Comparison of ENCODE assay signal across 8 cellular contexts in genomic region chr6:108497883-108498282, GRCh38.
DNase-seq lines count a peak whose midpoint lies in the region; ATAC-seq and TF ChIP-seq lines count a peak whose summit lies in the region.

No MANE protein-coding gene starts in this region.

- intact Hi-C loops in A673 (cut with micrococcal nuclease; ENCODE audit: unreplicated experiment): no loop called here

- BruUV-seq in A673 (replicated peaks; lab: Mats Ljungman, UMichigan): no TSS peak

- POLR2A ChIA-PET in A673 (lab: Charles Lee; ENCODE audit: low non-redundant PET): no interaction called here

- no peaks in the 10 kb centered on the region for H3K9me3 ChIP-seq in A673 (ENCODE audit: low read depth, low read length, poor library complexity, severe bottlenecking)
- no peaks in the 10 kb centered on the region for H3K9me3 ChIP-seq in upper lobe of left lung

- H3K27me3 ChIP-seq in A673 (replicated peaks; ENCODE audit: insufficient read depth, low read depth, low read length, poor library complexity): no peaks in the 10 kb centered on the region
- no peaks in the 10 kb centered on the region for H3K27me3 ChIP-seq in brain microvascular endothelial cell (replicated peaks)
- H3K27me3 ChIP-seq in upper lobe of left lung: no peaks in the 10 kb centered on the region

- no peaks in the 10 kb centered on the region for H3K27me3 Mint-ChIP-seq in nephron (ENCODE audit: low read depth)

- in situ Hi-C loops in brain microvascular endothelial cell (cut with HindIII; ENCODE audit: low pct_ligation_motif_present, low sequenced_read_pairs): loop anchor here (25.0 kb wide), 1 partner anchor 386 kb away; no protein-coding TSS in a partner anchor

- H3K4me1 Mint-ChIP-seq in nephron: no peaks in the 10 kb centered on the region

- TF ChIP-seq CTCF in A673 (conservative IDR thresholded peaks at IDR 0.05; ENCODE audit: low read depth, low read length) (peak; percentile 50), brain microvascular endothelial cell (IDR thresholded peaks at IDR 0.05; ENCODE audit: low read depth, low read length, missing control alignments) (peak; percentile 79), nephron (IDR thresholded peaks at IDR 0.05; ENCODE audit: unreplicated experiment in 3 of 3) (peak in 2 of 3 experiments; percentile 25 to 30), upper lobe of left lung (IDR thresholded peaks at IDR 0.05) (peak in 2 of 6 experiments; percentile 23 to 24)

- no peak overlapping the region for H3K27ac Mint-ChIP-seq in nephron

- TF ChIP-seq EP300 in upper lobe of left lung (IDR thresholded peaks at IDR 0.05): no peak

- H3K4me1 ChIP-seq in A673 (ENCODE audit: insufficient read depth, low read length, poor library complexity, severe bottlenecking) (no peaks in the 10 kb centered on the region), upper lobe of left lung (no peaks in the 10 kb centered on the region)

- TF ChIP-seq POLR2A in upper lobe of left lung (IDR thresholded peaks at IDR 0.05): no peak

- 41 to 62% methylated on average over 3 of the region's 3 CpGs for WGBS in upper lobe of left lung, 2 donors

- H3K4me3 Mint-ChIP-seq in nephron: no peak overlapping the region

- H3K36me3 ChIP-seq in A673 (ENCODE audit: insufficient read depth, low read length, poor library complexity, severe bottlenecking) (no peaks in the 10 kb centered on the region), brain microvascular endothelial cell (replicated peaks) (no peaks in the 10 kb centered on the region), upper lobe of left lung (no peaks in the 10 kb centered on the region)

- CTCF ChIA-PET in A673 (lab: Charles Lee): no interaction called here

- ATAC-seq in upper lobe of left lung (ENCODE audit: low FRiP score in 2 of 2) (no peak), GM21367 (IDR thresholded peaks at IDR 0.05; ENCODE audit: unreplicated experiment) (no peak)

- no peak overlapping the region for H3K4me3 ChIP-seq in A673 (ENCODE audit: low read depth, low read length, poor library complexity, severe bottlenecking)
- no peak overlapping the region for H3K4me3 ChIP-seq in brain microvascular endothelial cell (ENCODE audit: low read depth, low read length)
- H3K4me3 ChIP-seq in upper lobe of left lung: no peak overlapping the region

- H3K36me3 Mint-ChIP-seq in nephron (ENCODE audit: low read depth): peaks cover 5% of the 10 kb centered on the region

- H3K27ac ChIP-seq in A673 (ENCODE audit: low read depth, low read length, poor library complexity, severe bottlenecking): no peak overlapping the region
- H3K27ac ChIP-seq in brain microvascular endothelial cell: no peak overlapping the region
- no peak overlapping the region for H3K27ac ChIP-seq in upper lobe of left lung

- no peaks in the 10 kb centered on the region for H3K9me3 Mint-ChIP-seq in nephron

- DNase-seq in A673 (ENCODE audit: low spot score): peak; percentile 61
- peak; percentile 57 for DNase-seq in ELR (ENCODE audit: low read depth)
- DNase-seq in NCI-H146 (lab: John Stamatoyannopoulos, UW): peak; percentile 28
- peak; percentile 53 for DNase-seq in brain microvascular endothelial cell
- no peak for DNase-seq in midbrain (lab: John Stamatoyannopoulos, UW)
- no peak for DNase-seq in upper lobe of left lung

Comparison
In these comparisons a context has a peak if more than half of its experiments do, and no peak if none do; other contexts are left out.
1. DNase-seq: peak in A673 (single experiment), ELR (single experiment), NCI-H146 (single experiment) and brain microvascular endothelial cell (single experiment); none in midbrain (single experiment) and upper lobe of left lung (0 of 2).